In the genomic region with DNA sequence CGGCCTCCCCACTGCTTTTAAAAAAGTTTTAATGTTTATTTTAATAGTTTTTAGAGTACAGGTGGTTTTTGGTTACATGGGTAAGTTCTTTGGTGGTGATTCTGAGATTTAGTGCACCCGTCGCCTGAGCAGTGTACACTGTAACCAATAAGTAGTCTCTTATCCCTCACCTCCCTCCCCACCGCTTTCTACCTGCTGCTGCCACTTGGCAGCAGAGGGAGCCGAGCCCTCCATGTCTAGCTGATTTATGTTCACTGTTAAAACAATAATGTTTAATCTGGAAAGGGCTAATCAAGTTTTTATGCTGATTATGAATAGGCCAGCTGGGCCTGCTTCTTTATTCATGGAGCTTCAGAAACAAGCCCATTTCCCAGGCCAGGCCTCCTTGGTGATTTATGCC, we compare ENCODE assay signal across 1 cellular context.
TF ChIP-seq lines count a peak whose summit lies in the region.

No MANE protein-coding gene starts in this region.

TF ChIP-seq in SK-N-SH treated with all-trans-retinoic acid at 6 μM for 48 hours, 23 proteins besides CTCF, POLR2A, EP300 and RAD21 (continued from another document):
- TF ChIP-seq, protein P1, sequence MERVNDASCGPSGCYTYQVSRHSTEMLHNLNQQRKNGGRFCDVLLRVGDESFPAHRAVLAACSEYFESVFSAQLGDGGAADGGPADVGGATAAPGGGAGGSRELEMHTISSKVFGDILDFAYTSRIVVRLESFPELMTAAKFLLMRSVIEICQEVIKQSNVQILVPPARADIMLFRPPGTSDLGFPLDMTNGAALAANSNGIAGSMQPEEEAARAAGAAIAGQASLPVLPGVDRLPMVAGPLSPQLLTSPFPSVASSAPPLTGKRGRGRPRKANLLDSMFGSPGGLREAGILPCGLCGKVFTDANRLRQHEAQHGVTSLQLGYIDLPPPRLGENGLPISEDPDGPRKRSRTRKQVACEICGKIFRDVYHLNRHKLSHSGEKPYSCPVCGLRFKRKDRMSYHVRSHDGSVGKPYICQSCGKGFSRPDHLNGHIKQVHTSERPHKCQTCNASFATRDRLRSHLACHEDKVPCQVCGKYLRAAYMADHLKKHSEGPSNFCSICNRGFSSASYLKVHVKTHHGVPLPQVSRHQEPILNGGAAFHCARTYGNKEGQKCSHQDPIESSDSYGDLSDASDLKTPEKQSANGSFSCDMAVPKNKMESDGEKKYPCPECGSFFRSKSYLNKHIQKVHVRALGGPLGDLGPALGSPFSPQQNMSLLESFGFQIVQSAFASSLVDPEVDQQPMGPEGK (CRISPR knock-in tag; IDR thresholded peaks at IDR 0.05; ENCODE audit: borderline replicate concordance) = no peak
- TF ChIP-seq PPARA (CRISPR knock-in tag; IDR thresholded peaks at IDR 0.05; ENCODE audit: borderline replicate concordance) = no peak
- no peak for TF ChIP-seq ZFP3 (CRISPR knock-in tag; IDR thresholded peaks at IDR 0.05)
- no peak for TF ChIP-seq ARNTL (CRISPR knock-in tag; IDR thresholded peaks at IDR 0.05; ENCODE audit: borderline replicate concordance, low read depth)
- no peak for TF ChIP-seq GLIS3 (CRISPR knock-in tag; IDR thresholded peaks at IDR 0.05)
- no peak for TF ChIP-seq BACH2 (CRISPR knock-in tag; IDR thresholded peaks at IDR 0.05; ENCODE audit: borderline replicate concordance)
- no peak for TF ChIP-seq ZC3H10 (CRISPR knock-in tag; IDR thresholded peaks at IDR 0.05)
- no peak for TF ChIP-seq CSRNP3 (CRISPR knock-in tag; IDR thresholded peaks at IDR 0.05)
- TF ChIP-seq POU6F1 (CRISPR knock-in tag; IDR thresholded peaks at IDR 0.05; ENCODE audit: borderline replicate concordance, low read depth) = no peak
- TF ChIP-seq CSDC2 (CRISPR knock-in tag; IDR thresholded peaks at IDR 0.05) = no peak
- no peak for TF ChIP-seq ZNF70 (CRISPR knock-in tag; IDR thresholded peaks at IDR 0.05)
TF ChIP-seq in SK-N-SH treated with all-trans-retinoic acid at 6 μM for 48 hours: peak in this region for 0.
